ENCODE assay signal across 1 cellular context in the genomic region with DNA sequence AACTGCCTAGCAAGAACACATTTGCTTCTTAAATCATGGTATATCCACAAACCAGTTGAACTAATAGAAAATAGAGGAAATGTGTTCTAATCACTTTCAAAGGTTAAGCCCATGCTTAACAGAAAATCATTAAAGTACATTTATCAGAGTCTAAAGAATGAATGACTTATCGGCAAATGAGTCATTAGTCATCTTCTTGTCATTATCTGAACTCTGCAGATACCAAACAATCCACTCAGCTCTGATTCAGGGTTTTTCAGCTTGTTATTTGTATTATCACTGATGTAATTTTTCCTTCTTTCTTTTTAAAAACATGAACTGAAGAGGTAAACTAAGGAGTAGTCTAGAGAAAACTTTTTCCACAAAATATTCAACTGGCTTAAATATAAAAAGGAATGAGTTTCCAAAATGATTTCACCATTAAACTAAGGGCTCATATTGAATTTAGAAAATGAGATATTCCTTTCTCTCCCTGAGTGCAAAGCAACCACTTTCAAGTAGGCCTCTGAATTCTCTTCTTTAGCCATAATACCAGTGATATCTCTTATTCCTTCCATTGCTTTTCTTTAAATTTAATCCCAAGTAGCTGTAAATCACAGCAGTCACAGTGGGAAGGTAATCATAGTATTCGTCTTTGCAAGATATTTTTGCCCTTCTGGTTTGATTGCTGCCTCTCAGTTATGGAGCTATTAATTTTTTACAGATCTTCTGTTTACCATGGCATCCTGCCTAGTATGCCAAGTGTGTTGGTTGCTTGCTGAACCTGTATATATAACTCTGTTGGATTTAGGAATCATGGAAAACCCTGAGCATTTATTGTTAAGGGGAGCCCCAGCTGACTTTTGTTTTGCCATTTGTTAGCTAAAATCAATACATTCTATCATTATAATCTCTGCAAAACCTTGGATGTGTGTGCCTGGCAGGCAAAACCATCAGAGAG.
TF ChIP-seq lines count a peak whose summit lies in the region.

No MANE protein-coding gene starts in this region.

TF ChIP-seq in WTC11, 78 proteins besides CTCF, POLR2A, EP300 and RAD21 (continued from another document):
- TF ChIP-seq, protein P1, sequence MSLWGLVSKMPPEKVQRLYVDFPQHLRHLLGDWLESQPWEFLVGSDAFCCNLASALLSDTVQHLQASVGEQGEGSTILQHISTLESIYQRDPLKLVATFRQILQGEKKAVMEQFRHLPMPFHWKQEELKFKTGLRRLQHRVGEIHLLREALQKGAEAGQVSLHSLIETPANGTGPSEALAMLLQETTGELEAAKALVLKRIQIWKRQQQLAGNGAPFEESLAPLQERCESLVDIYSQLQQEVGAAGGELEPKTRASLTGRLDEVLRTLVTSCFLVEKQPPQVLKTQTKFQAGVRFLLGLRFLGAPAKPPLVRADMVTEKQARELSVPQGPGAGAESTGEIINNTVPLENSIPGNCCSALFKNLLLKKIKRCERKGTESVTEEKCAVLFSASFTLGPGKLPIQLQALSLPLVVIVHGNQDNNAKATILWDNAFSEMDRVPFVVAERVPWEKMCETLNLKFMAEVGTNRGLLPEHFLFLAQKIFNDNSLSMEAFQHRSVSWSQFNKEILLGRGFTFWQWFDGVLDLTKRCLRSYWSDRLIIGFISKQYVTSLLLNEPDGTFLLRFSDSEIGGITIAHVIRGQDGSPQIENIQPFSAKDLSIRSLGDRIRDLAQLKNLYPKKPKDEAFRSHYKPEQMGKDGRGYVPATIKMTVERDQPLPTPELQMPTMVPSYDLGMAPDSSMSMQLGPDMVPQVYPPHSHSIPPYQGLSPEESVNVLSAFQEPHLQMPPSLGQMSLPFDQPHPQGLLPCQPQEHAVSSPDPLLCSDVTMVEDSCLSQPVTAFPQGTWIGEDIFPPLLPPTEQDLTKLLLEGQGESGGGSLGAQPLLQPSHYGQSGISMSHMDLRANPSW (CRISPR knock-in tag; conservative IDR thresholded peaks at IDR 0.05; ENCODE audit: low read depth): no peak
- TF ChIP-seq NFATC4 (CRISPR knock-in tag; IDR thresholded peaks at IDR 0.05) (no peak), GRHL2 (CRISPR knock-in tag; IDR thresholded peaks at IDR 0.05; ENCODE audit: insufficient replicate concordance, severe bottlenecking) (no peak), SMAD3 (CRISPR knock-in tag; IDR thresholded peaks at IDR 0.05; ENCODE audit: borderline replicate concordance) (no peak), SMAD4 (CRISPR knock-in tag; IDR thresholded peaks at IDR 0.05) (no peak), KAT7 (CRISPR knock-in tag; IDR thresholded peaks at IDR 0.05; ENCODE audit: borderline replicate concordance) (no peak), ETV6 (CRISPR knock-in tag; IDR thresholded peaks at IDR 0.05) (no peak), EMX1 (CRISPR knock-in tag; IDR thresholded peaks at IDR 0.05) (no peak), NR1H2 (CRISPR knock-in tag; IDR thresholded peaks at IDR 0.05) (no peak), ZNF423 (CRISPR knock-in tag; IDR thresholded peaks at IDR 0.05) (no peak)
- TF ChIP-seq, protein P2, sequence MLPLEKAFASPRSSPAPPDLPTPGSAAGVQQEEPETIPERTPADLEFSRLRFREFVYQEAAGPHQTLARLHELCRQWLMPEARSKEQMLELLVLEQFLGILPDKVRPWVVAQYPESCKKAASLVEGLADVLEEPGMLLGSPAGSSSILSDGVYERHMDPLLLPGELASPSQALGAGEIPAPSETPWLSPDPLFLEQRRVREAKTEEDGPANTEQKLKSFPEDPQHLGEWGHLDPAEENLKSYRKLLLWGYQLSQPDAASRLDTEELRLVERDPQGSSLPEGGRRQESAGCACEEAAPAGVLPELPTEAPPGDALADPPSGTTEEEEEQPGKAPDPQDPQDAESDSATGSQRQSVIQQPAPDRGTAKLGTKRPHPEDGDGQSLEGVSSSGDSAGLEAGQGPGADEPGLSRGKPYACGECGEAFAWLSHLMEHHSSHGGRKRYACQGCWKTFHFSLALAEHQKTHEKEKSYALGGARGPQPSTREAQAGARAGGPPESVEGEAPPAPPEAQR (CRISPR knock-in tag; IDR thresholded peaks at IDR 0.05): no peak
- TF ChIP-seq, protein P3, sequence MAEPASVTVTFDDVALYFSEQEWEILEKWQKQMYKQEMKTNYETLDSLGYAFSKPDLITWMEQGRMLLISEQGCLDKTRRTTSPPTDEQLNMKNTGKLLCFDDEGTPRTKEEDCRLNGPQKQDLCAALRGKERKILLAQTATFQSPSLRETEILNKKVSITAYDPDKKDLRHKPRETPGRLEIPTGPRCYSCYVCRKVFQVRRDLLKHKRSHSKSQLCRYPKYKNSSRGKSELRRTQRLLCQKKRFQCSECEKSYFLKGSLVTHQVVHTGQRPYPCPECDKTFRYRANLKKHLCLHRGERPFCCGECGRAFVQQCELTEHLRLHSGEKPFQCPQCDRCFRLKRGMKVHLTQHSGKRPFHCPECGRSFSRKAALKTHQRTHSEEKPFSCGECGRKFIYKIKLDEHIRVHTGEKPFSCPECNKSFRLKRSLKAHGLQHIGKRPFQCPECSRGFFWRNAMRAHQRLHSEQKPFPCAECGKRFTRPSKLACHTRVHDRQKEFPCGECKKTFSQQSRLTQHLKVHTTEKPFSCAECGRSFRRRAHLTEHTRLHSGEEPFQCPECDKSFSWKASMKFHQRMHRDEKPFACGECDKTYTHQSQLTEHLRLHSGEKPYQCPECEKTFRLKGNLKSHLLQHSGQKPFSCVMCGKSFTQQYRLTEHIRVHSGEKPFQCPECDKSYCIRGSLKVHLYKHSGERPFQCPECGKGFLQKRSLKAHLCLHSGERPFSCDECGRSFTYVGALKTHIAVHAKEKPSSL (CRISPR knock-in tag; conservative IDR thresholded peaks at IDR 0.05): no peak
- TF ChIP-seq, protein P4, sequence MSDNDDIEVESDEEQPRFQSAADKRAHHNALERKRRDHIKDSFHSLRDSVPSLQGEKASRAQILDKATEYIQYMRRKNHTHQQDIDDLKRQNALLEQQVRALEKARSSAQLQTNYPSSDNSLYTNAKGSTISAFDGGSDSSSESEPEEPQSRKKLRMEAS (CRISPR knock-in tag; IDR thresholded peaks at IDR 0.05): no peak
